ENCODE assay signal across 8 cellular contexts in the genomic region with DNA sequence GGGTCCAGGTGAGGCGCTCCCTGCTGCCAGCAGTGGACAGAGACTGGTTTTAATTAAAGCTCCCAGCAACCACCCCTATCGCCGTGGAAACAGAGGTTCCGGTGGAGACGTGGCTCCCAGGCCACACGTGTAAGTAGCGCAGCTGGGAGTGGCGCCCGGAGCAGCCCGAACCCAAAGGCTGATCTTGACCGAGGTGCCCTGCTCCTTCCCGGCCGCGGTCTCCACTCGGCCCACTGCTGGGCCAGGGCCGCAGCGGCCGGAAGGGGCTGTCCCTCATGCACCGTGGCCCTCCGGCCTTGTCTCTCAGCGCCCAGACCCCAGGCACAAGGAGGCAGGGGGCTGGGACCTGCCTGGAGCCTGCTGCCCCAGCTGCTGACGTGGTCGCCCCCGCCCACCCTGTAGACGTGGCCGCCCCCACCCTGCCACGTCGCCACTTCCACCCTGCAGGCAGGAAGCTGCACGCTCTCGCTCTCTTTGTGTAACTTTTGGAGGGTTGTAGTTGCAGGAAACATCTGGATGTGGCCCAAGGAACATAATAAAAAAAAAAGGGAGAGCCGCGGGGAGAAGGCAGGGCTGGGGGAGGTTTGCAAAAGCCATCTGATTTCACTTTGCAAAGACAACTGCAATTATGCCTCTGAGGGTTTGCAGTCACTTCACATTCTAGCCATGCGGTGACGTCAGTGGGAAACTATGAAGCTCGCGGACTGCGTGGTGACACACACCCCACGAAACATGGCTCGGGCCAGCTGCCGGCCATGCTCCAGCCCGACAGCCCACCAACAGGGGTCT.
DNase-seq lines count a peak whose midpoint lies in the region; ATAC-seq and TF ChIP-seq lines count a peak whose summit lies in the region.

No MANE protein-coding gene starts in this region.

- peaks cover 3 to 11% (median 4%) of the 10 kb centered on the region in 3 donors for H3K27me3 Mint-ChIP-seq in immature natural killer cell (ENCODE audit: low read depth in 3 of 3)

- no peak overlapping the region for H3K4me3 ChIP-seq in astrocyte of the cerebellum (ENCODE audit: low read depth, low read length)

- H3K27ac Mint-ChIP-seq in immature natural killer cell, result peak overlapping the region; percentile 88 to 98 (median 94)

- H3K36me3 Mint-ChIP-seq in immature natural killer cell, result no peaks in the 10 kb centered on the region

- peaks cover 12 to 18% of the 10 kb centered on the region in 2 donors for H3K4me1 Mint-ChIP-seq in immature natural killer cell

- no peak for ATAC-seq in HG02973 (IDR thresholded peaks at IDR 0.05; ENCODE audit: unreplicated experiment)

- H3K4me3 Mint-ChIP-seq in immature natural killer cell, result peak overlapping the region; percentile 83 to 90 (median 87)

- DNase-seq in HCEC 1CT (peak; percentile 96), T-helper 22 cell (ENCODE audit: low read depth) (peak; percentile 59), astrocyte of the cerebellum (ENCODE audit: low read depth) (peak; percentile 93), immature natural killer cell (peak; percentile 79 to 84 (median 82)), NK-92 (lab: John Stamatoyannopoulos, UW; ENCODE audit: unreplicated experiment) (no peak), NCI-H187 treated with DMSO at 0.1 percent for 48 hours (lab: John Stamatoyannopoulos, UW) (no peak)
- peak; percentile 67 for DNase-seq in stimulated activated CD4-positive, alpha-beta T cell treated with anti-CD3 and anti-CD28 coated beads, Interleukin-12 subunit alpha, Interleukin-12 subunit beta, amount 100 ng/mL, for 4 hours

- no peaks in the 10 kb centered on the region for H3K9me3 Mint-ChIP-seq in immature natural killer cell

- in situ Hi-C loops in astrocyte of the cerebellum (cut with HindIII; ENCODE audit: low sequenced_read_pairs), result loop anchor here (10.0 kb wide), 1 partner anchor 319 kb away; no protein-coding TSS in a partner anchor

- peak; percentile 30 for TF ChIP-seq CTCF in astrocyte of the cerebellum (IDR thresholded peaks at IDR 0.05; ENCODE audit: low read depth, low read length, missing control alignments)

Comparison
In these comparisons a context has a peak if more than half of its experiments do, and no peak if none do; other contexts are left out.
1. DNase-seq: peak in HCEC 1CT (single experiment), T-helper 22 cell (single experiment), astrocyte of the cerebellum (single experiment), immature natural killer cell (3 of 3) and stimulated activated CD4-positive, alpha-beta T cell treated with anti-CD3 and anti-CD28 coated beads, Interleukin-12 subunit alpha, Interleukin-12 subunit beta, amount 100 ng/mL, for 4 hours (single experiment); none in NK-92 (single experiment) and NCI-H187 treated with DMSO at 0.1 percent for 48 hours (single experiment).